Comparison of ENCODE assay signal across 18 cellular contexts in the genomic region with DNA sequence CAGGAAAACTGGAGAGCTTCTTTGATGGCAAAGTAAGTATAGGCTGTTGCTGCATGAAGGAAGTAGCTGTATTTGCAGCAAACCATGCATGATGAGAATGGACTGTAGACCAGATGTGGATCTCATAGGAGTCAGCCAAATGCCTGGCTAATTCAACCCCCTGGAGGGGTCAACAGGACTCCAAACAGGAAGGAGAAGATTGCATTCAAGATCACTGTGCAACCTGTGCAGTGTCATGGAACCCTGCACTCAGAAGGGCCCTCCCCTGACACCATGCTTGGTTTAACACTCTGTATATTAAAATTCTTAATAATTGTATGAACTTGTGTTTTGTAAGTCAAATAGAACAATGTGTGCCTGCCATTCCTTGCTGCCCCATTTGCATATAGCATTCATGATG.
"Had no signal": no experiment of that assay in that cellular context is flagged by ENCODE, and none has a peak within 500 bp of the region (broad histone marks: within the 10 kb centered on the region; RNA-seq: fewer than 3 reads in every experiment).

No MANE protein-coding gene starts in this region.

- H3K27ac Mint-ChIP-seq: endodermal cell; memory B cell; natural killer cell treated with Interleukin-12 subunit alpha and Interleukin-12 subunit beta and Interleukin-15 and Interleukin-18, amount 100 ng/mL, for 72 hours had no signal

- H3K36me3 Mint-ChIP-seq: memory B cell; naive B cell; natural killer cell treated with Interleukin-12 subunit alpha and Interleukin-12 subunit beta and Interleukin-15 and Interleukin-18, amount 100 ng/mL, for 72 hours had no signal

- H3K9me3 Mint-ChIP-seq: memory B cell, neural crest cell had no signal

- H3K27me3 Mint-ChIP-seq: memory B cell; natural killer cell treated with Interleukin-12 subunit alpha and Interleukin-12 subunit beta and Interleukin-15 and Interleukin-18, amount 100 ng/mL, for 72 hours had no signal

- H3K4me1 Mint-ChIP-seq: naive B cell, neural crest cell had no signal

- H3K4me3 Mint-ChIP-seq: endodermal cell; memory B cell; naive B cell; natural killer cell treated with Interleukin-12 subunit alpha and Interleukin-12 subunit beta and Interleukin-15 and Interleukin-18, amount 100 ng/mL, for 72 hours; neural crest cell had no signal

- DNase-seq: effector CD8-positive, alpha-beta T cell; endodermal cell; foreskin fibroblast; gastrocnemius medialis; head of caudate nucleus; mucosa of descending colon; naive B cell; stimulated activated CD4-positive, alpha-beta T cell treated with anti-CD3 and anti-CD28 coated beads, Interleukin-12 subunit alpha, Interleukin-12 subunit beta, amount 100 ng/mL, for 4 hours; stimulated activated CD4-positive, alpha-beta T cell treated with anti-CD3 and anti-CD28 coated beads, Interleukin-1b, Interleukin-23, amount 100 ng/mL, for 48 hours; stimulated activated CD4-positive, alpha-beta T cell treated with anti-CD3 and anti-CD28 coated beads, Interleukin-4, amount 100 ng/mL, for 1 hour; stimulated activated CD8-positive, alpha-beta memory T cell treated with anti-CD3 and anti-CD28 coated beads, Interleukin-4, amount 100 ng/mL, for 48 hours; stimulated activated naive CD4-positive, alpha-beta T cell treated with Interleukin-2 at 50 U/mL for 16 hours; stomach; thyroid gland; trophoblast cell had no signal
